Comparison of ENCODE assay signal across 16 cellular contexts in genomic region chr2:38708900-38709321, GRCh38. TPM values are rescaled to one million over a fixed set of nuclear protein-coding genes. Genes with fewer than 3 reads are reported as not detected.
DNase-seq lines count a peak whose midpoint lies in the region; ATAC-seq and TF ChIP-seq lines count a peak whose summit lies in the region.
"Had no signal": no experiment of that assay in that cellular context is flagged by ENCODE, and none has a peak within 500 bp of the region (broad histone marks: within the 10 kb centered on the region; RNA-seq: fewer than 3 reads in every experiment).

No MANE protein-coding gene starts in this region.

- no peak overlapping the region; the same call in 1 of the 2 replicates for H3K27ac ChIP-seq in KMS-11
- H3K27ac ChIP-seq: C4-2B, epithelial cell of prostate, neutrophil, tibial artery had no signal

- H4K20me1 ChIP-seq in KMS-11 (ENCODE audit: insufficient read depth) = no peaks in the 10 kb centered on the region

- H3K9me3 ChIP-seq in mucosa of descending colon = no peaks in the 10 kb centered on the region
- H3K9me3 ChIP-seq: neutrophil, tibial artery had no signal

- POLR2A ChIA-PET in activated naive CD8-positive, alpha-beta T cell treated with anti-CD3 and anti-CD28 coated beads, Interleukin-2, amount 10 ng/mL, durations not matched to agents 7 days and 5 days (lab: Charles Lee) = interaction anchor here (0.7 to 1.7 kb wide), 6 partner anchors 16 to 106 kb away, joined by 3 to 9 read pairs (median 4); partner anchors contain the start of genes GALM, HNRNPLL and SRSF7

- H3K27me3 Mint-ChIP-seq in activated CD4-positive, alpha-beta T cell treated with anti-CD3 and anti-CD28 coated beads, Interleukin-2, amount 10 ng/mL, durations not matched to agents 24 days and 14 days = no peaks in the 10 kb centered on the region
- H3K27me3 Mint-ChIP-seq in activated naive CD8-positive, alpha-beta T cell treated with anti-CD3 and anti-CD28 coated beads, Interleukin-2, amount 10 ng/mL, durations not matched to agents 7 days and 5 days = no peaks in the 10 kb centered on the region
- peaks cover 10% of the 10 kb centered on the region for H3K27me3 Mint-ChIP-seq in nephron progenitor cell (ENCODE audit: low read depth, poor library complexity)

- H3K36me3 Mint-ChIP-seq in activated CD4-positive, alpha-beta T cell treated with anti-CD3 and anti-CD28 coated beads, Interleukin-2, amount 10 ng/mL, durations not matched to agents 24 days and 14 days (ENCODE audit: low read depth) = peaks cover 47% of the 10 kb centered on the region
- peaks cover 33% of the 10 kb centered on the region for H3K36me3 Mint-ChIP-seq in activated naive CD8-positive, alpha-beta T cell treated with anti-CD3 and anti-CD28 coated beads, Interleukin-2, amount 10 ng/mL, durations not matched to agents 7 days and 5 days
- peaks cover 30% of the 10 kb centered on the region for H3K36me3 Mint-ChIP-seq in nephron progenitor cell (ENCODE audit: low read depth)

- no peak overlapping the region for H3K9ac ChIP-seq in KMS-11

- H3K27me3 ChIP-seq in KMS-11 (ENCODE audit: insufficient read depth, low read depth) = no peaks in the 10 kb centered on the region
- H3K27me3 ChIP-seq: neutrophil, tibial artery had no signal

- H3K9me3 Mint-ChIP-seq in activated CD4-positive, alpha-beta T cell treated with anti-CD3 and anti-CD28 coated beads, Interleukin-2, amount 10 ng/mL, durations not matched to agents 24 days and 14 days = peaks cover 5% of the 10 kb centered on the region
- H3K9me3 Mint-ChIP-seq in activated naive CD8-positive, alpha-beta T cell treated with anti-CD3 and anti-CD28 coated beads, Interleukin-2, amount 10 ng/mL, durations not matched to agents 7 days and 5 days = peaks cover 3% of the 10 kb centered on the region
- peaks cover 9% of the 10 kb centered on the region for H3K9me3 Mint-ChIP-seq in nephron progenitor cell

- TF ChIP-seq CTCF in KMS-11 (conservative IDR thresholded peaks at IDR 0.05; ENCODE audit: low read depth, low read length) = no peak
- no peak for TF ChIP-seq CTCF in nephron progenitor cell (IDR thresholded peaks at IDR 0.05)
- no peak for TF ChIP-seq CTCF in mucosa of descending colon (IDR thresholded peaks at IDR 0.05)

- H3K27ac Mint-ChIP-seq in activated CD4-positive, alpha-beta T cell treated with anti-CD3 and anti-CD28 coated beads, Interleukin-2, amount 10 ng/mL, durations not matched to agents 24 days and 14 days = peak overlapping the region; percentile 86
- H3K27ac Mint-ChIP-seq in activated naive CD8-positive, alpha-beta T cell treated with anti-CD3 and anti-CD28 coated beads, Interleukin-2, amount 10 ng/mL, durations not matched to agents 7 days and 5 days = peak overlapping the region; percentile 87
- peak overlapping the region; percentile 88 for H3K27ac Mint-ChIP-seq in nephron progenitor cell

- no peaks in the 10 kb centered on the region for H3K79me2 ChIP-seq in KMS-11 (ENCODE audit: insufficient read depth, low read depth)

- H3K4me2 ChIP-seq in KMS-11 = 0 out of 2 replicates have a peak overlapping the region, but pooled peaks have one; percentile 23

- intact Hi-C loops in activated CD4-positive, alpha-beta T cell treated with anti-CD3 and anti-CD28 coated beads, Interleukin-2, amount 10 ng/mL, durations not matched to agents 24 days and 14 days (cut with micrococcal nuclease) = loop anchor here (1.0 to 2.0 kb wide), 5 partner anchors 9 to 56 kb away; no protein-coding TSS in a partner anchor
- intact Hi-C loops in mucosa of descending colon (cut with DNase I, micrococcal nuclease) = no loop called here

- peaks cover 59% of the 10 kb centered on the region for H3K4me1 Mint-ChIP-seq in activated CD4-positive, alpha-beta T cell treated with anti-CD3 and anti-CD28 coated beads, Interleukin-2, amount 10 ng/mL, durations not matched to agents 24 days and 14 days
- peaks cover 33% of the 10 kb centered on the region for H3K4me1 Mint-ChIP-seq in activated naive CD8-positive, alpha-beta T cell treated with anti-CD3 and anti-CD28 coated beads, Interleukin-2, amount 10 ng/mL, durations not matched to agents 7 days and 5 days
- peaks cover 27% of the 10 kb centered on the region for H3K4me1 Mint-ChIP-seq in nephron progenitor cell

- no peak overlapping the region for H2AFZ ChIP-seq in KMS-11 (ENCODE audit: low read depth)

- peak overlapping the region; percentile 72 for H3K4me3 Mint-ChIP-seq in activated CD4-positive, alpha-beta T cell treated with anti-CD3 and anti-CD28 coated beads, Interleukin-2, amount 10 ng/mL, durations not matched to agents 24 days and 14 days
- H3K4me3 Mint-ChIP-seq in activated naive CD8-positive, alpha-beta T cell treated with anti-CD3 and anti-CD28 coated beads, Interleukin-2, amount 10 ng/mL, durations not matched to agents 7 days and 5 days = peak overlapping the region; percentile 53
- peak overlapping the region; percentile 36 for H3K4me3 Mint-ChIP-seq in nephron progenitor cell

- H3K36me3 ChIP-seq in KMS-11 (ENCODE audit: insufficient read depth) (no peaks in the 10 kb centered on the region), mucosa of descending colon (ENCODE audit: low read depth) (no peaks in the 10 kb centered on the region)

- ATAC-seq in activated naive CD8-positive, alpha-beta T cell treated with anti-CD3 and anti-CD28 coated beads, Interleukin-2, amount 10 ng/mL, durations not matched to agents 7 days and 5 days (ENCODE audit: low read depth) = peak; percentile 22
- no peak for ATAC-seq in GM21786 (IDR thresholded peaks at IDR 0.05; ENCODE audit: unreplicated experiment)
- ATAC-seq in mucosa of descending colon = no peak

- H3K4me1 ChIP-seq in KMS-11 (ENCODE audit: low read depth, poor library complexity, severe bottlenecking) = peaks cover 15% of the 10 kb centered on the region
- H3K4me1 ChIP-seq in mucosa of descending colon (ENCODE audit: low read depth) = peaks cover under 1% of the 10 kb centered on the region

- peak; percentile 63 for DNase-seq in activated CD4-positive, alpha-beta T cell treated with anti-CD3 and anti-CD28 coated beads, Interleukin-2, amount 10 ng/mL, durations not matched to agents 24 days and 14 days
- no peak for DNase-seq in activated CD4-positive, alpha-beta T cell treated with anti-CD3 and anti-CD28 coated beads for 4 hours
- no peak for DNase-seq in activated naive CD8-positive, alpha-beta T cell treated with anti-CD3 and anti-CD28 coated beads, Interleukin-2, amount 10 ng/mL, durations not matched to agents 7 days and 5 days
- DNase-seq in nephron progenitor cell (no peak), NCI-H2107 treated with DMSO at 0.1 percent for 48 hours (lab: John Stamatoyannopoulos, UW; ENCODE audit: unreplicated experiment) (no peak), mucosa of descending colon (no peak)
- DNase-seq: NCI-H1694; OCI-M1; stimulated activated CD8-positive, alpha-beta memory T cell treated with anti-CD3 and anti-CD28 coated beads, Interleukin-4, amount 100 ng/mL, for 48 hours had no signal

- H3K4me3 ChIP-seq in KMS-11 (IDR thresholded peaks at IDR 0.05; ENCODE audit: insufficient read depth, low read depth, low read length) (no peak overlapping the region), mucosa of descending colon (no peak overlapping the region)
- H3K4me3 ChIP-seq: lung, tibial artery had no signal

RNA-seq across cellular contexts. Expression of gene SRSF7, which starts 42.2 kb away (rescaled TPM):
- total RNA-seq in activated CD4-positive, alpha-beta T cell treated with anti-CD3 and anti-CD28 coated beads, Interleukin-2, amount 10 ng/mL, durations not matched to agents 24 days and 14 days = 415 and 419 TPM in 2 replicates
- total RNA-seq in activated naive CD8-positive, alpha-beta T cell treated with anti-CD3 and anti-CD28 coated beads, Interleukin-2, amount 10 ng/mL, durations not matched to agents 7 days and 5 days = 100 to 1,000 TPM; 315 to 318 TPM
- total RNA-seq in mucosa of descending colon = 100 to 1,000 TPM in 2 of 3 donors, 10 to 100 TPM in 1; 91.3 to 130 (median 113) TPM

RNA-seq across cellular contexts. Expression of gene GALM, which starts 43.0 kb away (rescaled TPM):
- total RNA-seq in activated CD4-positive, alpha-beta T cell treated with anti-CD3 and anti-CD28 coated beads, Interleukin-2, amount 10 ng/mL, durations not matched to agents 24 days and 14 days = 56.0 and 57.4 TPM in 2 replicates
- total RNA-seq in activated naive CD8-positive, alpha-beta T cell treated with anti-CD3 and anti-CD28 coated beads, Interleukin-2, amount 10 ng/mL, durations not matched to agents 7 days and 5 days = 10 to 100 TPM; 28.3 to 30.2 TPM
- 10 to 100 TPM; 27.0 to 62.7 (median 58.0) TPM for total RNA-seq in mucosa of descending colon
